ENCODE assay signal across 9 cellular contexts in the genomic region with DNA sequence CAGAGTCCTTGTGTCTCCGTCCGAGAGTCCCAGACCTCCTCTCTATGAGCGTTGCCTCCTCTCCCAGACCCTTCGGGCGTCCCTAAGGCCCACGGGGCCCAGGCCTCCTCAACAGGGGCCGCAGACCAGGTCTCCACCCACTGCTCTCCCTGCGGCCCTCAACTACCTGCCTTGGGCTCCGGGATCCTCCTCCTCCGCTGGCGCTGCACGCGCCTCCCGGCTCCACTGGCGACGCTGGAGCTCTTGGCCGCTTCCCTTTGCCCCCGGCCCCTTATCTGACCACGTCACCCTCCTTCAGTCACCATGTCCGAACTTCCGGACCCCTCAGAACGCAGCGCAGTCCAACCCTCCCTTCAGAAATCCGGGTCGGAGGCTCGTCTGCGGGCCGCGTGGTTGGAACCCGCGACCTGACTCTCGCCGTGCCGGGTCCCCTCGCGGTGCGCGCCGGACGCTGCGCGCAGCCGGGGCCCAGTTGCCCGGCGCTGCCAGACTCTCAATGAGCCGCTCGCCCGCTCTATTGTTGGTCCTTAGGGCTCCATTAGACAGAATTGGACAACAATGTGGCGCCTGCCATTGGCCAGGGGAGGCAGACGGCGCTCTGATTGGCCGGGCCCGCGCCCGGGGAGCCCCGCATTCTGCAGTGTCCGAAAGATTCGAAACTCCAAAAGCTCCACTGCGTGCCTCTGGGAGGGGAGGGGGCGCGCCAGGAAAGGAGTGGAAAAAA. TPM values are rescaled to one million over a fixed set of nuclear protein-coding genes. Genes with fewer than 3 reads are reported as not detected.
A peak's percentile ranks its signal among the peaks of the same experiment; 100 is the strongest.
DNase-seq lines count a peak whose midpoint lies in the region; TF ChIP-seq lines count a peak whose summit lies in the region.
"Had no signal": no experiment of that assay in that cellular context is flagged by ENCODE, and none has a peak within 500 bp of the region (broad histone marks: within the 10 kb centered on the region; RNA-seq: fewer than 3 reads in every experiment).

TSS of gene DMRTA2 (minus strand) at position 498 of the 724 bp plus-strand sequence. CDS start 1,907 bp downstream, outside the sequence.

- peak within 1 kb of the TSS; percentile 67 for H3K27ac Mint-ChIP-seq in activated T-helper 1 cell treated with anti-CD3 and anti-CD28 coated beads, Interleukin-12 subunit alpha, Interleukin-12 subunit beta, Interleukin-2, Interleukin-4 antibody, amounts not matched to agents 30 ng/mL and 10 ng/mL and 1 ng/mL, durations not matched to agents 14 hours and 24 hours and 36 hours

- H3K9me3 ChIP-seq in iPS DF 6.9 (ENCODE audit: control insufficient read depth, insufficient read depth, low read length) (no peaks in the 10 kb centered on the region), spleen (peaks cover 0 to 3% (median 0%) of the 10 kb centered on the region in 8 donors)

- H3K4me1 ChIP-seq in iPS DF 6.9 (ENCODE audit: control insufficient read depth, insufficient read depth, low read length) (peaks cover 5% of the 10 kb centered on the region; the same call in 1 of the 2 replicates), spleen (peaks cover 34 to 97% (median 85%) of the 10 kb centered on the region in 6 donors)

- intact Hi-C loops in activated T-helper 1 cell treated with anti-CD3 and anti-CD28 coated beads, Interleukin-12 subunit alpha, Interleukin-12 subunit beta, Interleukin-2, Interleukin-4 antibody, amounts not matched to agents 30 ng/mL and 10 ng/mL and 1 ng/mL, durations not matched to agents 14 hours and 24 hours and 36 hours (cut with micrococcal nuclease) = loop anchor here (10.0 kb wide), 1 partner anchor 282 kb away; no protein-coding TSS in a partner anchor
- intact Hi-C loops in spleen (cut with DNase I; ENCODE audit: low total_unique reads) = no loop called here

- no peak for TF ChIP-seq CTCF in spleen (IDR thresholded peaks at IDR 0.05 in 8 of 11, conservative IDR thresholded peaks at IDR 0.05 in 3 of 11)

- H3K36me3 ChIP-seq in iPS DF 6.9 (ENCODE audit: control insufficient read depth, insufficient read depth, low read length) (no peaks in the 10 kb centered on the region), spleen (no peaks in the 10 kb centered on the region)

- TF ChIP-seq POLR2A in spleen (IDR thresholded peaks at IDR 0.05) = no peak

- peaks cover 71% of the 10 kb centered on the region for H3K27me3 Mint-ChIP-seq in activated T-helper 1 cell treated with anti-CD3 and anti-CD28 coated beads, Interleukin-12 subunit alpha, Interleukin-12 subunit beta, Interleukin-2, Interleukin-4 antibody, amounts not matched to agents 30 ng/mL and 10 ng/mL and 1 ng/mL, durations not matched to agents 14 hours and 24 hours and 36 hours (ENCODE audit: insufficient read depth)

- H3K4me3 Mint-ChIP-seq in activated T-helper 1 cell treated with anti-CD3 and anti-CD28 coated beads, Interleukin-12 subunit alpha, Interleukin-12 subunit beta, Interleukin-2, Interleukin-4 antibody, amounts not matched to agents 30 ng/mL and 10 ng/mL and 1 ng/mL, durations not matched to agents 14 hours and 24 hours and 36 hours = peak within 1 kb of the TSS; percentile 77

- WGBS in iPS DF 6.9 (ENCODE audit: insufficient coverage, insufficient read length) = no CpG with 5 or more reads among the region's 61 CpGs
- WGBS in spleen, 5 donors = 3 to 7% (median 4%) methylated on average over 47 to 61 of the region's 61 CpGs

- H3K36me3 Mint-ChIP-seq in activated T-helper 1 cell treated with anti-CD3 and anti-CD28 coated beads, Interleukin-12 subunit alpha, Interleukin-12 subunit beta, Interleukin-2, Interleukin-4 antibody, amounts not matched to agents 30 ng/mL and 10 ng/mL and 1 ng/mL, durations not matched to agents 14 hours and 24 hours and 36 hours (ENCODE audit: low read depth) = peaks cover 6% of the 10 kb centered on the region

- peaks cover 39% of the 10 kb centered on the region for H3K4me1 Mint-ChIP-seq in activated T-helper 1 cell treated with anti-CD3 and anti-CD28 coated beads, Interleukin-12 subunit alpha, Interleukin-12 subunit beta, Interleukin-2, Interleukin-4 antibody, amounts not matched to agents 30 ng/mL and 10 ng/mL and 1 ng/mL, durations not matched to agents 14 hours and 24 hours and 36 hours (ENCODE audit: low read depth)

- no peak within 1 kb of the TSS for H3K27ac ChIP-seq in iPS DF 6.9 (ENCODE audit: low read length)
- no peak within 1 kb of the TSS for H3K27ac ChIP-seq in spleen

- H3K9me3 Mint-ChIP-seq in activated T-helper 1 cell treated with anti-CD3 and anti-CD28 coated beads, Interleukin-12 subunit alpha, Interleukin-12 subunit beta, Interleukin-2, Interleukin-4 antibody, amounts not matched to agents 30 ng/mL and 10 ng/mL and 1 ng/mL, durations not matched to agents 14 hours and 24 hours and 36 hours = peaks cover 2% of the 10 kb centered on the region

- H3K4me3 ChIP-seq in iPS DF 6.9 (ENCODE audit: low read length) = peak within 1 kb of the TSS; percentile 12; the same call in 1 of the 2 replicates
- H3K4me3 ChIP-seq in spleen = peak within 1 kb of the TSS; percentile 18 to 66 (median 42)
- H3K4me3 ChIP-seq: lung had no signal

- peak; percentile 77 for DNase-seq in ELF-1 (ENCODE audit: low read depth, low spot score)
- DNase-seq in NCI-H1092 (lab: John Stamatoyannopoulos, UW) = peak; percentile 62
- no peak for DNase-seq in activated T-helper 1 cell treated with anti-CD3 and anti-CD28 coated beads, Interleukin-12 subunit alpha, Interleukin-12 subunit beta, Interleukin-2, Interleukin-4 antibody, amounts not matched to agents 30 ng/mL and 10 ng/mL and 1 ng/mL, durations not matched to agents 14 hours and 24 hours and 36 hours (ENCODE audit: low spot score)
- no peak for DNase-seq in iPS DF 6.9 (ENCODE audit: low read depth, low spot score)
- DNase-seq in spleen = no peak
- DNase-seq in T-helper 9 cell = no peak
- no peak for DNase-seq in HuH-7 (ENCODE audit: low spot score)
- DNase-seq in stimulated activated CD4-positive, alpha-beta T cell treated with anti-CD3 and anti-CD28 coated beads, Interleukin-4, amount 100 ng/mL, for 4 hours = no peak

- H3K27me3 ChIP-seq in iPS DF 6.9 (ENCODE audit: control insufficient read depth, insufficient read depth, low read length) (peaks cover 96% of the 10 kb centered on the region), spleen (replicated peaks in 1 of 7) (peaks cover 18 to 100% (median 100%) of the 10 kb centered on the region in 7 donors)

RNA-seq across cellular contexts. Expression of gene DMRTA2, which starts in this region (rescaled TPM):
- total RNA-seq in activated T-helper 1 cell treated with anti-CD3 and anti-CD28 coated beads, Interleukin-12 subunit alpha, Interleukin-12 subunit beta, Interleukin-2, Interleukin-4 antibody, amounts not matched to agents 30 ng/mL and 10 ng/mL and 1 ng/mL, durations not matched to agents 14 hours and 24 hours and 36 hours = not detected in 2 replicates
- total RNA-seq in spleen = under 1 TPM in 1 of 7 donors, not detected in 6; 0.14 TPM
- under 1 TPM; 0.03 to 0.15 (median 0.04) TPM for polyA plus RNA-seq in spleen

Comparison
In these comparisons a context has a peak if more than half of its experiments do, and no peak if none do; other contexts are left out.
1. DNase-seq: peak in ELF-1 (single experiment) and NCI-H1092 (single experiment); none in activated T-helper 1 cell treated with anti-CD3 and anti-CD28 coated beads, Interleukin-12 subunit alpha, Interleukin-12 subunit beta, Interleukin-2, Interleukin-4 antibody, amounts not matched to agents 30 ng/mL and 10 ng/mL and 1 ng/mL, durations not matched to agents 14 hours and 24 hours and 36 hours (single experiment), iPS DF 6.9 (single experiment), spleen (single experiment), T-helper 9 cell (single experiment), HuH-7 (single experiment) and stimulated activated CD4-positive, alpha-beta T cell treated with anti-CD3 and anti-CD28 coated beads, Interleukin-4, amount 100 ng/mL, for 4 hours (0 of 2).